Comparison of ENCODE assay signal across 1 cellular context in genomic region chr21:43775190-43775589, GRCh38.
TF ChIP-seq lines count a peak whose summit lies in the region.

No MANE protein-coding gene starts in this region.

TF ChIP-seq in GM12878, 131 proteins besides CTCF, POLR2A, EP300 and RAD21:
- TF ChIP-seq CBFB (IDR thresholded peaks at IDR 0.05; ENCODE audit: low read depth) (no peak), SREBF1 (IDR thresholded peaks at IDR 0.05; ENCODE audit: low read length) (no peak), KDM1A (IDR thresholded peaks at IDR 0.05; ENCODE audit: borderline replicate concordance) (no peak), SMC3 (IDR thresholded peaks at IDR 0.05; ENCODE audit: borderline replicate concordance, low read length) (no peak), HCFC1 (IDR thresholded peaks at IDR 0.05; ENCODE audit: low read length) (no peak), POU2F2 (IDR thresholded peaks at IDR 0.05; ENCODE audit: borderline replicate concordance, low read depth, low read length) (no peak), FOXK2 (IDR thresholded peaks at IDR 0.05) (no peak), SMAD1 (IDR thresholded peaks at IDR 0.05; ENCODE audit: low read depth, partially characterized antibody) (no peak), TBL1XR1 (IDR thresholded peaks at IDR 0.05; ENCODE audit: low read depth, low read length) (no peak), PAX5 (IDR thresholded peaks at IDR 0.05; ENCODE audit: borderline replicate concordance, low read depth, low read length) (no peak), POLR2AphosphoS5 (IDR thresholded peaks at IDR 0.05; ENCODE audit: low read length) (no peak), ATF2 (IDR thresholded peaks at IDR 0.05; ENCODE audit: low read length) (no peak), HDAC6 (IDR thresholded peaks at IDR 0.05; ENCODE audit: unreplicated experiment) (no peak), BCL11A (IDR thresholded peaks at IDR 0.05; ENCODE audit: low read depth, low read length) (no peak), WRNIP1 (IDR thresholded peaks at IDR 0.05; ENCODE audit: borderline replicate concordance, low read depth, low read length) (no peak)
- TF ChIP-seq, protein P1, sequence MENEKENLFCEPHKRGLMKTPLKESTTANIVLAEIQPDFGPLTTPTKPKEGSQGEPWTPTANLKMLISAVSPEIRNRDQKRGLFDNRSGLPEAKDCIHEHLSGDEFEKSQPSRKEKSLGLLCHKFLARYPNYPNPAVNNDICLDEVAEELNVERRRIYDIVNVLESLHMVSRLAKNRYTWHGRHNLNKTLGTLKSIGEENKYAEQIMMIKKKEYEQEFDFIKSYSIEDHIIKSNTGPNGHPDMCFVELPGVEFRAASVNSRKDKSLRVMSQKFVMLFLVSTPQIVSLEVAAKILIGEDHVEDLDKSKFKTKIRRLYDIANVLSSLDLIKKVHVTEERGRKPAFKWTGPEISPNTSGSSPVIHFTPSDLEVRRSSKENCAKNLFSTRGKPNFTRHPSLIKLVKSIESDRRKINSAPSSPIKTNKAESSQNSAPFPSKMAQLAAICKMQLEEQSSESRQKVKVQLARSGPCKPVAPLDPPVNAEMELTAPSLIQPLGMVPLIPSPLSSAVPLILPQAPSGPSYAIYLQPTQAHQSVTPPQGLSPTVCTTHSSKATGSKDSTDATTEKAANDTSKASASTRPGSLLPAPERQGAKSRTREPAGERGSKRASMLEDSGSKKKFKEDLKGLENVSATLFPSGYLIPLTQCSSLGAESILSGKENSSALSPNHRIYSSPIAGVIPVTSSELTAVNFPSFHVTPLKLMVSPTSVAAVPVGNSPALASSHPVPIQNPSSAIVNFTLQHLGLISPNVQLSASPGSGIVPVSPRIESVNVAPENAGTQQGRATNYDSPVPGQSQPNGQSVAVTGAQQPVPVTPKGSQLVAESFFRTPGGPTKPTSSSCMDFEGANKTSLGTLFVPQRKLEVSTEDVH (IDR thresholded peaks at IDR 0.05; ENCODE audit: low read depth, partially characterized antibody): no peak
- TF ChIP-seq, protein P2, sequence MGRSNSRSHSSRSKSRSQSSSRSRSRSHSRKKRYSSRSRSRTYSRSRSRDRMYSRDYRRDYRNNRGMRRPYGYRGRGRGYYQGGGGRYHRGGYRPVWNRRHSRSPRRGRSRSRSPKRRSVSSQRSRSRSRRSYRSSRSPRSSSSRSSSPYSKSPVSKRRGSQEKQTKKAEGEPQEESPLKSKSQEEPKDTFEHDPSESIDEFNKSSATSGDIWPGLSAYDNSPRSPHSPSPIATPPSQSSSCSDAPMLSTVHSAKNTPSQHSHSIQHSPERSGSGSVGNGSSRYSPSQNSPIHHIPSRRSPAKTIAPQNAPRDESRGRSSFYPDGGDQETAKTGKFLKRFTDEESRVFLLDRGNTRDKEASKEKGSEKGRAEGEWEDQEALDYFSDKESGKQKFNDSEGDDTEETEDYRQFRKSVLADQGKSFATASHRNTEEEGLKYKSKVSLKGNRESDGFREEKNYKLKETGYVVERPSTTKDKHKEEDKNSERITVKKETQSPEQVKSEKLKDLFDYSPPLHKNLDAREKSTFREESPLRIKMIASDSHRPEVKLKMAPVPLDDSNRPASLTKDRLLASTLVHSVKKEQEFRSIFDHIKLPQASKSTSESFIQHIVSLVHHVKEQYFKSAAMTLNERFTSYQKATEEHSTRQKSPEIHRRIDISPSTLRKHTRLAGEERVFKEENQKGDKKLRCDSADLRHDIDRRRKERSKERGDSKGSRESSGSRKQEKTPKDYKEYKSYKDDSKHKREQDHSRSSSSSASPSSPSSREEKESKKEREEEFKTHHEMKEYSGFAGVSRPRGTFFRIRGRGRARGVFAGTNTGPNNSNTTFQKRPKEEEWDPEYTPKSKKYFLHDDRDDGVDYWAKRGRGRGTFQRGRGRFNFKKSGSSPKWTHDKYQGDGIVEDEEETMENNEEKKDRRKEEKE (IDR thresholded peaks at IDR 0.05): no peak
